In genomic region chr4:13701937-13702446, GRCh38 we compare ENCODE assay signal across 13 cellular contexts.
A peak's percentile ranks its signal among the peaks of the same experiment; 100 is the strongest.
DNase-seq lines count a peak whose midpoint lies in the region; FAIRE-seq and TF ChIP-seq lines count a peak whose summit lies in the region.
"Had no signal": no experiment of that assay in that cellular context is flagged by ENCODE, and none has a peak within 500 bp of the region (broad histone marks: within the 10 kb centered on the region; RNA-seq: fewer than 3 reads in every experiment).

No MANE protein-coding gene starts in this region.

- intact Hi-C loops in uterus (cut with DNase I; ENCODE audit: low total_unique reads): no loop called here

- H3K27ac ChIP-seq in keratinocyte (ENCODE audit: control insufficient read depth, insufficient read depth, low read length): peak overlapping the region; percentile 84
- H3K27ac ChIP-seq in uterus: no peak overlapping the region
- H3K27ac ChIP-seq: C4-2B had no signal

- peak; percentile 69 for DNase-seq in AG09309 (ENCODE audit: low read depth)
- DNase-seq in HT1080 (ENCODE audit: low read depth): peak; percentile 49
- DNase-seq in amniotic epithelial cell (ENCODE audit: low read depth): peak; percentile 30
- DNase-seq in keratinocyte (ENCODE audit: low read depth, low spot score): no peak
- DNase-seq in GM13977 (ENCODE audit: low spot score): no peak
- no peak for DNase-seq in HEK293T (ENCODE audit: extremely low spot score)
- no peak for DNase-seq in HAP-1 (ENCODE audit: low spot score in 2 of 2)
- DNase-seq in uterus: no peak
- DNase-seq: activated CD8-positive, alpha-beta memory T cell treated with anti-CD3 and anti-CD28 coated beads, Interleukin-2, amount 50 U/mL, for 48 hours; naive B cell; NCI-H510A treated with DMSO at 0.1 percent for 48 hours had no signal

- POLR2A ChIA-PET in HEK293T (lab: Yijun Ruan, JAX): no interaction called here

- H3K4me1 ChIP-seq in keratinocyte (ENCODE audit: control insufficient read depth, extremely low read depth, insufficient read depth, low read length) (peaks cover 59% of the 10 kb centered on the region), HAP-1 (no peaks in the 10 kb centered on the region), uterus (no peaks in the 10 kb centered on the region)

- H3K36me3 ChIP-seq in keratinocyte (ENCODE audit: control insufficient read depth in 2 of 2, extremely low read depth in 1 of 2, insufficient read depth in 2 of 2, low read length in 2 of 2) (no peaks in the 10 kb centered on the region), HAP-1 (replicated peaks) (no peaks in the 10 kb centered on the region), uterus (no peaks in the 10 kb centered on the region)

- no peak for TF ChIP-seq POLR2A in uterus (IDR thresholded peaks at IDR 0.05)

- TF ChIP-seq CTCF in AG09309 (IDR thresholded peaks at IDR 0.05; ENCODE audit: control insufficient read depth, insufficient read depth, low read depth, low read length, missing control alignments): no peak
- TF ChIP-seq CTCF in keratinocyte (optimal IDR thresholded peaks at IDR 0.05 in 1 of 3, IDR thresholded peaks at IDR 0.05 in 1 of 3, conservative IDR thresholded peaks at IDR 0.05 in 1 of 3; ENCODE audit: extremely low read depth in 1 of 3, insufficient read depth in 2 of 3, low read length in 3 of 3): no peak
- TF ChIP-seq CTCF in GM13977 (IDR thresholded peaks at IDR 0.05; ENCODE audit: extremely low read depth, insufficient read depth, missing control alignments): no peak
- TF ChIP-seq CTCF in uterus (IDR thresholded peaks at IDR 0.05): no peak

- in situ Hi-C loops in GM13977 (cut with MboI; ENCODE audit: low pct_unique_long_range_greater_than_20kb, low sequenced_read_pairs, unreplicated experiment): no loop called here
- in situ Hi-C loops in HAP-1 (cut with MboI; ENCODE audit: low sequenced_read_pairs): no loop called here

- H3K4me3 ChIP-seq in AG09309 (ENCODE audit: control insufficient read depth, low read depth, low read length) (no peak overlapping the region), keratinocyte (ENCODE audit: control insufficient read depth in 2 of 3, extremely low read depth in 1 of 3, insufficient read depth in 2 of 3, low read depth in 1 of 3, low read length in 3 of 3) (no peak overlapping the region), HAP-1 (no peak overlapping the region), uterus (no peak overlapping the region)
- H3K4me3 ChIP-seq: GM12878 had no signal

- peak; percentile 86 for FAIRE-seq in keratinocyte (lab: Jason Lieb, UNC)
- FAIRE-seq: GM12878 had no signal

- peak overlapping the region; percentile 39 for H3K4me2 ChIP-seq in keratinocyte (ENCODE audit: control insufficient read depth, extremely low read depth, insufficient read depth, low read depth, low read length)

- dilution Hi-C loops in keratinocyte (cut with MboI; ENCODE audit: extremely low pct_ligation_motif_present, low sequenced_read_pairs): no loop called here

- no peaks in the 10 kb centered on the region for H3K9me3 ChIP-seq in keratinocyte (ENCODE audit: control insufficient read depth, low read depth, low read length)
- no peaks in the 10 kb centered on the region for H3K9me3 ChIP-seq in HAP-1
- H3K9me3 ChIP-seq in uterus: no peaks in the 10 kb centered on the region

- H3K27me3 ChIP-seq in keratinocyte (ENCODE audit: control insufficient read depth, extremely low read depth, insufficient read depth, low read length) (no peaks in the 10 kb centered on the region), HAP-1 (ENCODE audit: low read depth) (no peaks in the 10 kb centered on the region; the same call in 1 of the 2 replicates), uterus (no peaks in the 10 kb centered on the region)

- H3K9me1 ChIP-seq in keratinocyte (ENCODE audit: control insufficient read depth, extremely low read depth, insufficient read depth, low read length): no peaks in the 10 kb centered on the region

- no peak overlapping the region for H2AFZ ChIP-seq in keratinocyte (ENCODE audit: control insufficient read depth, low read length)

- H3K79me2 ChIP-seq in keratinocyte (ENCODE audit: control insufficient read depth, insufficient read depth, low read length): no peaks in the 10 kb centered on the region

- H3K9ac ChIP-seq in keratinocyte (ENCODE audit: control insufficient read depth, extremely low read depth, insufficient read depth, low read length): peak overlapping the region; percentile 22

- CTCF ChIA-PET in HEK293T (lab: Yijun Ruan, JAX): no interaction called here

- H4K20me1 ChIP-seq in keratinocyte (ENCODE audit: control insufficient read depth, extremely low read depth, insufficient read depth, low read length): no peaks in the 10 kb centered on the region

TF ChIP-seq in HEK293T, 16 proteins besides CTCF, POLR2A, EP300 and RAD21:
- TF ChIP-seq BHLHE40 (IDR thresholded peaks at IDR 0.05; ENCODE audit: borderline replicate concordance): no peak
- no peak for TF ChIP-seq TARDBP (IDR thresholded peaks at IDR 0.05)
- TF ChIP-seq FOXK2 (IDR thresholded peaks at IDR 0.05): no peak
- no peak for TF ChIP-seq CTBP1 (IDR thresholded peaks at IDR 0.05; ENCODE audit: borderline replicate concordance)
- TF ChIP-seq SUZ12 (IDR thresholded peaks at IDR 0.05): no peak
- TF ChIP-seq HDGF (IDR thresholded peaks at IDR 0.05; ENCODE audit: borderline replicate concordance): no peak
- TF ChIP-seq LEF1 (IDR thresholded peaks at IDR 0.05; ENCODE audit: borderline replicate concordance): no peak
- no peak for TF ChIP-seq L3MBTL2 (conservative IDR thresholded peaks at IDR 0.05)
- no peak for TF ChIP-seq PKNOX1 (IDR thresholded peaks at IDR 0.05)
- TF ChIP-seq ZNF384 (IDR thresholded peaks at IDR 0.05): no peak
- no peak for TF ChIP-seq FOXM1 (IDR thresholded peaks at IDR 0.05; ENCODE audit: borderline replicate concordance)
- no peak for TF ChIP-seq FOXA1 (IDR thresholded peaks at IDR 0.05)
- TF ChIP-seq SP1 (IDR thresholded peaks at IDR 0.05): no peak
- no peak for TF ChIP-seq NFRKB (IDR thresholded peaks at IDR 0.05)
TF ChIP-seq in HEK293T: peak in this region for 0.

Comparison
In these comparisons a context has a peak if more than half of its experiments do, and no peak if none do; other contexts are left out.
1. DNase-seq: peak in AG09309 (single experiment), HT1080 (single experiment) and amniotic epithelial cell (single experiment); none in keratinocyte (single experiment), GM13977 (single experiment), HEK293T (single experiment), HAP-1 (0 of 2) and uterus (0 of 2).